In genomic region chr1:94807742-94808491, GRCh38 we compare ENCODE assay signal across 1 cellular context.
A peak's percentile ranks its signal among the peaks of the same experiment; 100 is the strongest.
TF ChIP-seq lines count a peak whose summit lies in the region.

No MANE protein-coding gene starts in this region.

TF ChIP-seq in HepG2, 621 proteins besides CTCF, POLR2A, EP300 and RAD21 (continued from another document and continues in another):
- TF ChIP-seq FOXP1 (IDR thresholded peaks at IDR 0.05), result no peak
- peak; percentile 54 for TF ChIP-seq FOXP1 (CRISPR knock-in tag; IDR thresholded peaks at IDR 0.05)
- no peak for TF ChIP-seq PAWR (CRISPR knock-in tag; IDR thresholded peaks at IDR 0.05; ENCODE audit: borderline replicate concordance)
- TF ChIP-seq RORA (CRISPR knock-in tag; IDR thresholded peaks at IDR 0.05), result no peak
- TF ChIP-seq RXRA (CRISPR knock-in tag; IDR thresholded peaks at IDR 0.05), result peak; percentile 64; the same call in 1 of the 2 replicates
- TF ChIP-seq ZC3H4 (CRISPR knock-in tag; IDR thresholded peaks at IDR 0.05; ENCODE audit: borderline replicate concordance), result no peak
- TF ChIP-seq CREB1 (IDR thresholded peaks at IDR 0.05), result no peak
- 0 out of 2 replicates have a peak, but pooled peaks have one; percentile 11 for TF ChIP-seq CREB1 (CRISPR knock-in tag; IDR thresholded peaks at IDR 0.05)
- TF ChIP-seq, protein P1, sequence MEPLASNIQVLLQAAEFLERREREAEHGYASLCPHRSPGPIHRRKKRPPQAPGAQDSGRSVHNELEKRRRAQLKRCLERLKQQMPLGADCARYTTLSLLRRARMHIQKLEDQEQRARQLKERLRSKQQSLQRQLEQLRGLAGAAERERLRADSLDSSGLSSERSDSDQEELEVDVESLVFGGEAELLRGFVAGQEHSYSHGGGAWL (CRISPR knock-in tag; IDR thresholded peaks at IDR 0.05), result no peak
- peak; percentile 28; the same call in 1 of the 2 replicates for TF ChIP-seq PATZ1 (CRISPR knock-in tag; IDR thresholded peaks at IDR 0.05)
- TF ChIP-seq SALL1 (CRISPR knock-in tag; IDR thresholded peaks at IDR 0.05), result peak; percentile 83
- TF ChIP-seq, protein P2, sequence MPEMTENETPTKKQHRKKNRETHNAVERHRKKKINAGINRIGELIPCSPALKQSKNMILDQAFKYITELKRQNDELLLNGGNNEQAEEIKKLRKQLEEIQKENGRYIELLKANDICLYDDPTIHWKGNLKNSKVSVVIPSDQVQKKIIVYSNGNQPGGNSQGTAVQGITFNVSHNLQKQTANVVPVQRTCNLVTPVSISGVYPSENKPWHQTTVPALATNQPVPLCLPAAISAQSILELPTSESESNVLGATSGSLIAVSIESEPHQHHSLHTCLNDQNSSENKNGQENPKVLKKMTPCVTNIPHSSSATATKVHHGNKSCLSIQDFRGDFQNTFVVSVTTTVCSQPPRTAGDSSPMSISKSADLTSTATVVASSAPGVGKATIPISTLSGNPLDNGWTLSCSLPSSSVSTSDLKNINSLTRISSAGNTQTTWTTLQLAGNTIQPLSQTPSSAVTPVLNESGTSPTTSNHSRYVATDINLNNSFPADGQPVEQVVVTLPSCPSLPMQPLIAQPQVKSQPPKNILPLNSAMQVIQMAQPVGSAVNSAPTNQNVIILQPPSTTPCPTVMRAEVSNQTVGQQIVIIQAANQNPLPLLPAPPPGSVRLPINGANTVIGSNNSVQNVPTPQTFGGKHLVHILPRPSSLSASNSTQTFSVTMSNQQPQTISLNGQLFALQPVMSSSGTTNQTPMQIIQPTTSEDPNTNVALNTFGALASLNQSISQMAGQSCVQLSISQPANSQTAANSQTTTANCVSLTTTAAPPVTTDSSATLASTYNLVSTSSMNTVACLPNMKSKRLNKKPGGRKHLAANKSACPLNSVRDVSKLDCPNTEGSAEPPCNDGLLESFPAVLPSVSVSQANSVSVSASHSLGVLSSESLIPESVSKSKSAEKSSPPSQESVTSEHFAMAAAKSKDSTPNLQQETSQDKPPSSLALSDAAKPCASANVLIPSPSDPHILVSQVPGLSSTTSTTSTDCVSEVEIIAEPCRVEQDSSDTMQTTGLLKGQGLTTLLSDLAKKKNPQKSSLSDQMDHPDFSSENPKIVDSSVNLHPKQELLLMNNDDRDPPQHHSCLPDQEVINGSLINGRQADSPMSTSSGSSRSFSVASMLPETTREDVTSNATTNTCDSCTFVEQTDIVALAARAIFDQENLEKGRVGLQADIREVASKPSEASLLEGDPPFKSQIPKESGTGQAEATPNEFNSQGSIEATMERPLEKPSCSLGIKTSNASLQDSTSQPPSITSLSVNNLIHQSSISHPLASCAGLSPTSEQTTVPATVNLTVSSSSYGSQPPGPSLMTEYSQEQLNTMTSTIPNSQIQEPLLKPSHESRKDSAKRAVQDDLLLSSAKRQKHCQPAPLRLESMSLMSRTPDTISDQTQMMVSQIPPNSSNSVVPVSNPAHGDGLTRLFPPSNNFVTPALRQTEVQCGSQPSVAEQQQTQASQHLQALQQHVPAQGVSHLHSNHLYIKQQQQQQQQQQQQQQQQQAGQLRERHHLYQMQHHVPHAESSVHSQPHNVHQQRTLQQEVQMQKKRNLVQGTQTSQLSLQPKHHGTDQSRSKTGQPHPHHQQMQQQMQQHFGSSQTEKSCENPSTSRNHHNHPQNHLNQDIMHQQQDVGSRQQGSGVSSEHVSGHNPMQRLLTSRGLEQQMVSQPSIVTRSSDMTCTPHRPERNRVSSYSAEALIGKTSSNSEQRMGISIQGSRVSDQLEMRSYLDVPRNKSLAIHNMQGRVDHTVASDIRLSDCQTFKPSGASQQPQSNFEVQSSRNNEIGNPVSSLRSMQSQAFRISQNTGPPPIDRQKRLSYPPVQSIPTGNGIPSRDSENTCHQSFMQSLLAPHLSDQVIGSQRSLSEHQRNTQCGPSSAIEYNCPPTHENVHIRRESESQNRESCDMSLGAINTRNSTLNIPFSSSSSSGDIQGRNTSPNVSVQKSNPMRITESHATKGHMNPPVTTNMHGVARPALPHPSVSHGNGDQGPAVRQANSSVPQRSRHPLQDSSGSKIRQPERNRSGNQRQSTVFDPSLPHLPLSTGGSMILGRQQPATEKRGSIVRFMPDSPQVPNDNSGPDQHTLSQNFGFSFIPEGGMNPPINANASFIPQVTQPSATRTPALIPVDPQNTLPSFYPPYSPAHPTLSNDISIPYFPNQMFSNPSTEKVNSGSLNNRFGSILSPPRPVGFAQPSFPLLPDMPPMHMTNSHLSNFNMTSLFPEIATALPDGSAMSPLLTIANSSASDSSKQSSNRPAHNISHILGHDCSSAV (CRISPR knock-in tag; IDR thresholded peaks at IDR 0.05; ENCODE audit: borderline replicate concordance), result no peak
- no peak for TF ChIP-seq HNRNPH1 (optimal IDR thresholded peaks at IDR 0.05; ENCODE audit: low read depth, low read length)
- TF ChIP-seq NCOA5 (CRISPR knock-in tag; IDR thresholded peaks at IDR 0.05), result no peak
- TF ChIP-seq NONO (IDR thresholded peaks at IDR 0.05), result no peak
- no peak for TF ChIP-seq NONO (CRISPR knock-in tag; conservative IDR thresholded peaks at IDR 0.05)
- no peak for TF ChIP-seq SALL2 (CRISPR knock-in tag; IDR thresholded peaks at IDR 0.05)
- TF ChIP-seq ZNF362 (CRISPR knock-in tag; IDR thresholded peaks at IDR 0.05; ENCODE audit: borderline replicate concordance), result no peak
- 0 out of 2 replicates have a peak, but pooled peaks have one; percentile 22 for TF ChIP-seq ELF3 (CRISPR knock-in tag; IDR thresholded peaks at IDR 0.05)
- no peak for TF ChIP-seq NFIB (CRISPR knock-in tag; IDR thresholded peaks at IDR 0.05; ENCODE audit: borderline replicate concordance)
- no peak for TF ChIP-seq NRL (CRISPR knock-in tag; IDR thresholded peaks at IDR 0.05; ENCODE audit: borderline replicate concordance)
- no peak for TF ChIP-seq SRSF9 (IDR thresholded peaks at IDR 0.05; ENCODE audit: borderline replicate concordance, insufficient read depth, low read depth, low read length, poor library complexity, severe bottlenecking)
- peak; percentile 19; the same call in 1 of the 2 replicates for TF ChIP-seq GFI1 (CRISPR knock-in tag; IDR thresholded peaks at IDR 0.05; ENCODE audit: borderline replicate concordance)
- TF ChIP-seq SATB2 (CRISPR knock-in tag; IDR thresholded peaks at IDR 0.05), result no peak
- no peak for TF ChIP-seq AKAP8 (CRISPR knock-in tag; IDR thresholded peaks at IDR 0.05)
- 0 out of 2 replicates have a peak, but pooled peaks have one; percentile 26 for TF ChIP-seq PHF21A (CRISPR knock-in tag; IDR thresholded peaks at IDR 0.05)
- TF ChIP-seq FIP1L1 (IDR thresholded peaks at IDR 0.05; ENCODE audit: borderline replicate concordance, insufficient read depth, low read depth, low read length), result no peak
- no peak for TF ChIP-seq ZNF567 (CRISPR knock-in tag; IDR thresholded peaks at IDR 0.05; ENCODE audit: borderline replicate concordance)
- TF ChIP-seq NCOR1 (IDR thresholded peaks at IDR 0.05; ENCODE audit: borderline replicate concordance, low read length), result no peak
- no peak for TF ChIP-seq ZNF781 (CRISPR knock-in tag; IDR thresholded peaks at IDR 0.05; ENCODE audit: borderline replicate concordance, not compliant biosample characterization)
- TF ChIP-seq, protein P3, sequence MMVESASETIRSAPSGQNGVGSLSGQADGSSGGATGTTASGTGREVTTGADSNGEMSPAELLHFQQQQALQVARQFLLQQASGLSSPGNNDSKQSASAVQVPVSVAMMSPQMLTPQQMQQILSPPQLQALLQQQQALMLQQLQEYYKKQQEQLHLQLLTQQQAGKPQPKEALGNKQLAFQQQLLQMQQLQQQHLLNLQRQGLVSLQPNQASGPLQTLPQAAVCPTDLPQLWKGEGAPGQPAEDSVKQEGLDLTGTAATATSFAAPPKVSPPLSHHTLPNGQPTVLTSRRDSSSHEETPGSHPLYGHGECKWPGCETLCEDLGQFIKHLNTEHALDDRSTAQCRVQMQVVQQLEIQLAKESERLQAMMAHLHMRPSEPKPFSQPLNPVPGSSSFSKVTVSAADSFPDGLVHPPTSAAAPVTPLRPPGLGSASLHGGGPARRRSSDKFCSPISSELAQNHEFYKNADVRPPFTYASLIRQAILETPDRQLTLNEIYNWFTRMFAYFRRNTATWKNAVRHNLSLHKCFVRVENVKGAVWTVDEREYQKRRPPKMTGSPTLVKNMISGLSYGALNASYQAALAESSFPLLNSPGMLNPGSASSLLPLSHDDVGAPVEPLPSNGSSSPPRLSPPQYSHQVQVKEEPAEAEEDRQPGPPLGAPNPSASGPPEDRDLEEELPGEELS (CRISPR knock-in tag; IDR thresholded peaks at IDR 0.05), result peak; percentile 68; the same call in 1 of the 2 replicates
- TF ChIP-seq RARA (CRISPR knock-in tag; IDR thresholded peaks at IDR 0.05), result peak; percentile 56; the same call in 1 of the 2 replicates
- TF ChIP-seq HDAC2 (CRISPR knock-in tag; IDR thresholded peaks at IDR 0.05), result peak; percentile 37; the same call in 1 of the 2 replicates
- TF ChIP-seq, protein P4, sequence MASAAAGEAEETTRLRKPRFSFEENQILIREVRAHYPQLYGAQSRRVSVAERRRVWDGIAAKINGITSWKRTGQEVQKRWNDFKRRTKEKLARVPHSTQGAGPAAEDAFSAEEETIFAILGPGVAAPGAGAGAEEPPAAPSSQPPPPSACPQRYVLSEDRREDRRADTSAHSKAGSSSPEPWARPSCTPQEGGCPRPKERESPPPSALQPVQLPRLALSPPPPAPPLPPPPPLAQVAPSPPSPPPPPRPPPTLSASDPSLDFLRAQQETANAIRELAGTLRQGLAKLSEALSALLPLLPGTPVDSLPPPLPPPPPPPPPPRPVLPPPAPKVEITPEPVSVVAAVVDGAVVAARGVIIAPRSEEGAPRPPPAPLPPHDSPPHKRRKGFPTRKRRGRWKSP (CRISPR knock-in tag; IDR thresholded peaks at IDR 0.05), result no peak
- TF ChIP-seq, protein P5, sequence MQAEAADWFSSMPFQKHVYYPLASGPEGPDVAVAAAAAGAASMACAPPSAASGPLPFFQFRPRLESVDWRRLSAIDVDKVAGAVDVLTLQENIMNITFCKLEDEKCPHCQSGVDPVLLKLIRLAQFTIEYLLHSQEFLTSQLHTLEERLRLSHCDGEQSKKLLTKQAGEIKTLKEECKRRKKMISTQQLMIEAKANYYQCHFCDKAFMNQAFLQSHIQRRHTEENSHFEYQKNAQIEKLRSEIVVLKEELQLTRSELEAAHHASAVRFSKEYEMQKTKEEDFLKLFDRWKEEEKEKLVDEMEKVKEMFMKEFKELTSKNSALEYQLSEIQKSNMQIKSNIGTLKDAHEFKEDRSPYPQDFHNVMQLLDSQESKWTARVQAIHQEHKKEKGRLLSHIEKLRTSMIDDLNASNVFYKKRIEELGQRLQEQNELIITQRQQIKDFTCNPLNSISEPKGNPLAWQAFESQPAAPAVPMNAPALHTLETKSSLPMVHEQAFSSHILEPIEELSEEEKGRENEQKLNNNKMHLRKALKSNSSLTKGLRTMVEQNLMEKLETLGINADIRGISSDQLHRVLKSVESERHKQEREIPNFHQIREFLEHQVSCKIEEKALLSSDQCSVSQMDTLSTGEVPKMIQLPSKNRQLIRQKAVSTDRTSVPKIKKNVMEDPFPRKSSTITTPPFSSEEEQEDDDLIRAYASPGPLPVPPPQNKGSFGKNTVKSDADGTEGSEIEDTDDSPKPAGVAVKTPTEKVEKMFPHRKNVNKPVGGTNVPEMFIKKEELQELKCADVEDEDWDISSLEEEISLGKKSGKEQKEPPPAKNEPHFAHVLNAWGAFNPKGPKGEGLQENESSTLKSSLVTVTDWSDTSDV (CRISPR knock-in tag; IDR thresholded peaks at IDR 0.05), result no peak
- TF ChIP-seq SOX5 (CRISPR knock-in tag; IDR thresholded peaks at IDR 0.05; ENCODE audit: borderline replicate concordance), result 0 out of 2 replicates have a peak, but pooled peaks have one; percentile 18
- no peak for TF ChIP-seq ZNF616 (CRISPR knock-in tag; IDR thresholded peaks at IDR 0.05; ENCODE audit: low read depth)
- no peak for TF ChIP-seq CREBL2 (CRISPR knock-in tag; IDR thresholded peaks at IDR 0.05; ENCODE audit: borderline replicate concordance)
- no peak for TF ChIP-seq ZNF468 (CRISPR knock-in tag; IDR thresholded peaks at IDR 0.05)
- TF ChIP-seq KLF6 (CRISPR knock-in tag; IDR thresholded peaks at IDR 0.05), result no peak
- TF ChIP-seq, protein P6, sequence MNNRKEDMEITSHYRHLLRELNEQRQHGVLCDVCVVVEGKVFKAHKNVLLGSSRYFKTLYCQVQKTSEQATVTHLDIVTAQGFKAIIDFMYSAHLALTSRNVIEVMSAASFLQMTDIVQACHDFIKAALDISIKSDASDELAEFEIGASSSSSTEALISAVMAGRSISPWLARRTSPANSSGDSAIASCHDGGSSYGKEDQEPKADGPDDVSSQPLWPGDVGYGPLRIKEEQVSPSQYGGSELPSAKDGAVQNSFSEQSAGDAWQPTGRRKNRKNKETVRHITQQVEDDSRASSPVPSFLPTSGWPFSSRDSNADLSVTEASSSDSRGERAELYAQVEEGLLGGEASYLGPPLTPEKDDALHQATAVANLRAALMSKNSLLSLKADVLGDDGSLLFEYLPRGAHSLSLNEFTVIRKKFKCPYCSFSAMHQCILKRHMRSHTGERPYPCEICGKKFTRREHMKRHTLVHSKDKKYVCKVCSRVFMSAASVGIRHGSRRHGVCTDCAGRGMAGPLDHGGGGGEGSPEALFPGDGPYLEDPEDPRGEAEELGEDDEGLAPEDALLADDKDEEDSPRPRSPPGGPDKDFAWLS (CRISPR knock-in tag; IDR thresholded peaks at IDR 0.05; ENCODE audit: borderline replicate concordance), result no peak
- no peak for TF ChIP-seq ZNF839 (CRISPR knock-in tag; IDR thresholded peaks at IDR 0.05; ENCODE audit: borderline replicate concordance)
- TF ChIP-seq MIXL1 (CRISPR knock-in tag; IDR thresholded peaks at IDR 0.05), result no peak
- peak; percentile 59 for TF ChIP-seq SAP130 (CRISPR knock-in tag; IDR thresholded peaks at IDR 0.05; ENCODE audit: low read depth)
- no peak for TF ChIP-seq BRD4 (CRISPR knock-in tag; IDR thresholded peaks at IDR 0.05)
- no peak for TF ChIP-seq ZNF564 (CRISPR knock-in tag; IDR thresholded peaks at IDR 0.05)
- TF ChIP-seq NR2F1 (CRISPR knock-in tag; IDR thresholded peaks at IDR 0.05), result peak; percentile 87 to 93
